Comparison of ENCODE assay signal across 14 cellular contexts in the genomic region with DNA sequence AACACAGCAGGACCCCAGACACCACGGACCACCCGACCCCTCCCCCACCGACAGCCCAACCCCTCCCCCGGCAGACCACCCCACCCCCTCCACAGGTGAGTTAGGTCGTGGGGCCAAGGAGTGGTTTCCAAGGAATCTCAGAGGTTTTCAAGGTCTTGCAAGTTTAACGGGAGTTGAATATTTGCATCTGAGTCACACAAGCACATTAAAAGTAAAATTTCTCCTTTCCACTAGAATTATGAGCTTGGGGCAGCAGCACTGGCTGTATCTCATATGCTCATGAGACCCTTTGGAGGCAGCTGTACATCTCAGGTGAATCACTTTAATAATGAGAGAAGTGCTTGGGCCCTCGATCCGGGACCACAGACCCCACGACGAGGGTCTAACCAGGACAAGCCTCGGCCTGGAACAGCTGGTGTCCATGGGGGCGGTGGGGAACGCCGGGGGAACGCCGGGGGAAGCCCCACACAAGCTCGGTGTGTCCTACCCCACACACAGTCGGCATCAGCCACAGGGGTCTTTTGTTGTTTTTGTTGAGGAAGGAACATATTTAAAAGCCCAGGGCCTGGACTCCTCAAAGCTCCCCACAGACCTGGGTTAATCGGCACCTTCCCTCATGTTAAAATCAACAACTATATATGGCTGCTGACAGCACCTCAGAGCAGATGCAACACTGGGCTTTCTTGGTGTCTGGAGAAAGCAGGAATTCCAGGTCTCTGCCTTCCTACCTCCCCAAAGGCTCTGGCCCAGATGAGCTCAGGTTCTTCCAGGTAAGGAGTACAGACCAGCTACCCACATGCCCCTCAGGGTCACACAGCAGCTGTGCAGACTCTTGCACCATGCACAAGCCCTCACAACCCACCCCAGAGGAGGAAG.
"Had no signal": no experiment of that assay in that cellular context is flagged by ENCODE, and none has a peak within 500 bp of the region (broad histone marks: within the 10 kb centered on the region; RNA-seq: fewer than 3 reads in every experiment).

No MANE protein-coding gene starts in this region.

- H3K4me3 ChIP-seq: colonic mucosa, esophagus squamous epithelium, neural progenitor cell, pancreas, tibial artery, vagina had no signal

- H3K4me2 ChIP-seq: neural progenitor cell had no signal

- H3K27ac Mint-ChIP-seq: activated CD8-positive, alpha-beta T cell treated with anti-CD3 and anti-CD28 coated beads for 36 hours; neural progenitor cell had no signal

- H3K36me3 ChIP-seq: colonic mucosa, esophagus squamous epithelium, neural progenitor cell, pancreas, tibial artery, vagina had no signal

- H3K4me3 Mint-ChIP-seq: activated CD8-positive, alpha-beta T cell treated with anti-CD3 and anti-CD28 coated beads for 36 hours; activated T-cell treated with anti-CD3 and anti-CD28 coated beads, Interleukin-2, amount 50 U/mL, for 4 hours; naive B cell; neural progenitor cell had no signal

- H3K4me1 ChIP-seq: colonic mucosa had no signal

- DNase-seq: activated CD4-positive, alpha-beta T cell treated with anti-CD3 and anti-CD28 coated beads for 4 hours; activated CD8-positive, alpha-beta T cell treated with anti-CD3 and anti-CD28 coated beads for 36 hours; activated T-cell treated with anti-CD3 and anti-CD28 coated beads, Interleukin-2, amount 50 U/mL, for 4 hours; colonic mucosa; esophagus squamous epithelium; hippocampal formation; naive B cell; retina; stimulated activated CD4-positive, alpha-beta T cell treated with anti-CD3 and anti-CD28 coated beads, Interleukin-4, amount 100 ng/mL, for 1 hour; stimulated activated naive CD4-positive, alpha-beta T cell; tibial artery had no signal

- H3K27me3 ChIP-seq: colonic mucosa, esophagus squamous epithelium, neural progenitor cell, pancreas, tibial artery, vagina had no signal

- H3K9me3 ChIP-seq: colonic mucosa, pancreas, tibial artery, vagina had no signal

- H3K27ac ChIP-seq: colonic mucosa, esophagus squamous epithelium, neural progenitor cell, tibial artery, vagina had no signal

- H3K9ac ChIP-seq: neural progenitor cell had no signal
